35 cellular contexts compared by ENCODE assay signal in genomic region chr16:82313754-82314153, GRCh38.
"Had no signal": no experiment of that assay in that cellular context is flagged by ENCODE, and none has a peak within 500 bp of the region (broad histone marks: within the 10 kb centered on the region; RNA-seq: fewer than 3 reads in every experiment).

No MANE protein-coding gene starts in this region.

- H3K4me2 ChIP-seq: KMS-11 had no signal

- DNase-seq: Karpas-422, Kasumi-1, KG1, MG63, MM.1S, MV-4-11, NCI-H1048, NCI-H1092, NCI-H1092 treated with DMSO at 0.1 percent for 48 hours, NCI-H1105, NCI-H1105 treated with DMSO at 0.1 percent for 48 hours, NCI-H1417, NCI-H1417 treated with DMSO at 0.1 percent for 48 hours, NCI-H1436, NCI-H1436 treated with DMSO at 0.1 percent for 48 hours, NCI-H146, NCI-H1694, NCI-H1694 treated with DMSO at 0.1 percent for 48 hours, NCI-H187, NCI-H187 treated with DMSO at 0.1 percent for 48 hours, NCI-H1930, NCI-H2029, NCI-H2029 treated with DMSO at 0.1 percent for 48 hours, NCI-H2081, NCI-H2081 treated with DMSO at 0.1 percent for 48 hours, NCI-H2107, NCI-H2171, NCI-H2171 treated with DMSO at 0.1 percent for 48 hours, NCI-H2227 treated with DMSO at 0.1 percent for 48 hours, NCI-H226, NCI-H345, NCI-H446, NCI-H446 treated with DMSO at 0.1 percent for 48 hours, NCI-H510A had no signal

- H3K9me3 ChIP-seq: MG63 had no signal

- H3K36me3 ChIP-seq: MG63 had no signal

- H3K27me3 ChIP-seq: MG63 had no signal

- H3K9ac ChIP-seq: KMS-11 had no signal

- H3K4me3 ChIP-seq: MG63 had no signal

- H3K27ac ChIP-seq: KMS-11 had no signal
